1 cellular context compared by ENCODE assay signal in the genomic region with DNA sequence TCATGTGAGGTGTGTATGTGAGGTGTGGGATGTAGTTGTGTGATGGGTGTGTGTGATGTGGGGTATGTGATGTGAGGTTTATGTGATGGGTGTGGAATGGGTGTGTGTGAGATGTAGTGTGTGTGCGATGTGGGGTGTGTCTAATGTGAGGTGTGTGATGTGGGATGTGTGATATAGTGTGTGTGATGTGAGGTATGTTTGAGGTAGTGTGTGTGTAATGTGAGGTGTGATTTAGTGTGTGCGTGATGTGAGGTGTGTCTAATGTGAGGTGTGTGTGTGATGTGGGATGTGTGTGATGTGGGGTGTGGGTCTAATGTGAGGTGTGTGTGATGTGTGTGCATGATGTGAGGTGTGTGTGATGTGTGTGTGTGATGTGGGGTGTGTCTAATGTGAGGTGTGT.
A peak's percentile ranks its signal among the peaks of the same experiment; 100 is the strongest.
TF ChIP-seq lines count a peak whose summit lies in the region.

No MANE protein-coding gene starts in this region.

TF ChIP-seq in HepG2, 621 proteins besides CTCF, POLR2A, EP300 and RAD21 (continues in another document):
- TF ChIP-seq FOXP1 (IDR thresholded peaks at IDR 0.05): peak; percentile 50; the same call in 1 of the 2 replicates
- TF ChIP-seq FOXP1 (CRISPR knock-in tag; IDR thresholded peaks at IDR 0.05): no peak
- TF ChIP-seq, protein P1, sequence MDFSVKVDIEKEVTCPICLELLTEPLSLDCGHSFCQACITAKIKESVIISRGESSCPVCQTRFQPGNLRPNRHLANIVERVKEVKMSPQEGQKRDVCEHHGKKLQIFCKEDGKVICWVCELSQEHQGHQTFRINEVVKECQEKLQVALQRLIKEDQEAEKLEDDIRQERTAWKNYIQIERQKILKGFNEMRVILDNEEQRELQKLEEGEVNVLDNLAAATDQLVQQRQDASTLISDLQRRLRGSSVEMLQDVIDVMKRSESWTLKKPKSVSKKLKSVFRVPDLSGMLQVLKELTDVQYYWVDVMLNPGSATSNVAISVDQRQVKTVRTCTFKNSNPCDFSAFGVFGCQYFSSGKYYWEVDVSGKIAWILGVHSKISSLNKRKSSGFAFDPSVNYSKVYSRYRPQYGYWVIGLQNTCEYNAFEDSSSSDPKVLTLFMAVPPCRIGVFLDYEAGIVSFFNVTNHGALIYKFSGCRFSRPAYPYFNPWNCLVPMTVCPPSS (IDR thresholded peaks at IDR 0.05): peak; percentile 84; the same call in 1 of the 2 replicates
- no peak for TF ChIP-seq EZH2 (conservative IDR thresholded peaks at IDR 0.05; ENCODE audit: low read depth, low read length)
- peak; percentile 88 for TF ChIP-seq ZNF282 (IDR thresholded peaks at IDR 0.05; ENCODE audit: partially characterized antibody)
- TF ChIP-seq, protein P2, sequence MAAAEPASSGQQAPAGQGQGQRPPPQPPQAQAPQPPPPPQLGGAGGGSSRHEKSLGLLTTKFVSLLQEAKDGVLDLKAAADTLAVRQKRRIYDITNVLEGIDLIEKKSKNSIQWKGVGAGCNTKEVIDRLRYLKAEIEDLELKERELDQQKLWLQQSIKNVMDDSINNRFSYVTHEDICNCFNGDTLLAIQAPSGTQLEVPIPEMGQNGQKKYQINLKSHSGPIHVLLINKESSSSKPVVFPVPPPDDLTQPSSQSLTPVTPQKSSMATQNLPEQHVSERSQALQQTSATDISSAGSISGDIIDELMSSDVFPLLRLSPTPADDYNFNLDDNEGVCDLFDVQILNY (CRISPR knock-in tag; conservative IDR thresholded peaks at IDR 0.05): no peak
- peak; percentile 48; the same call in 1 of the 2 replicates for TF ChIP-seq ATM (IDR thresholded peaks at IDR 0.05; ENCODE audit: borderline replicate concordance)
- TF ChIP-seq FOXA3 (CRISPR knock-in tag; IDR thresholded peaks at IDR 0.05): no peak
- TF ChIP-seq ZNF274 (CRISPR knock-in tag; IDR thresholded peaks at IDR 0.05): no peak
- TF ChIP-seq ISL2 (CRISPR knock-in tag; IDR thresholded peaks at IDR 0.05): no peak
- no peak for TF ChIP-seq TCF12 (IDR thresholded peaks at IDR 0.05)
- TF ChIP-seq TCF12 (CRISPR knock-in tag; IDR thresholded peaks at IDR 0.05): no peak
- TF ChIP-seq ZNF75D (CRISPR knock-in tag; IDR thresholded peaks at IDR 0.05; ENCODE audit: borderline replicate concordance): no peak
- no peak for TF ChIP-seq ZNF451 (CRISPR knock-in tag; IDR thresholded peaks at IDR 0.05)
- no peak for TF ChIP-seq ZNF253 (CRISPR knock-in tag; IDR thresholded peaks at IDR 0.05; ENCODE audit: borderline replicate concordance)
- TF ChIP-seq, protein P3, sequence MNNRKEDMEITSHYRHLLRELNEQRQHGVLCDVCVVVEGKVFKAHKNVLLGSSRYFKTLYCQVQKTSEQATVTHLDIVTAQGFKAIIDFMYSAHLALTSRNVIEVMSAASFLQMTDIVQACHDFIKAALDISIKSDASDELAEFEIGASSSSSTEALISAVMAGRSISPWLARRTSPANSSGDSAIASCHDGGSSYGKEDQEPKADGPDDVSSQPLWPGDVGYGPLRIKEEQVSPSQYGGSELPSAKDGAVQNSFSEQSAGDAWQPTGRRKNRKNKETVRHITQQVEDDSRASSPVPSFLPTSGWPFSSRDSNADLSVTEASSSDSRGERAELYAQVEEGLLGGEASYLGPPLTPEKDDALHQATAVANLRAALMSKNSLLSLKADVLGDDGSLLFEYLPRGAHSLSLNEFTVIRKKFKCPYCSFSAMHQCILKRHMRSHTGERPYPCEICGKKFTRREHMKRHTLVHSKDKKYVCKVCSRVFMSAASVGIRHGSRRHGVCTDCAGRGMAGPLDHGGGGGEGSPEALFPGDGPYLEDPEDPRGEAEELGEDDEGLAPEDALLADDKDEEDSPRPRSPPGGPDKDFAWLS (CRISPR knock-in tag; IDR thresholded peaks at IDR 0.05; ENCODE audit: borderline replicate concordance): no peak
- TF ChIP-seq, protein P4, sequence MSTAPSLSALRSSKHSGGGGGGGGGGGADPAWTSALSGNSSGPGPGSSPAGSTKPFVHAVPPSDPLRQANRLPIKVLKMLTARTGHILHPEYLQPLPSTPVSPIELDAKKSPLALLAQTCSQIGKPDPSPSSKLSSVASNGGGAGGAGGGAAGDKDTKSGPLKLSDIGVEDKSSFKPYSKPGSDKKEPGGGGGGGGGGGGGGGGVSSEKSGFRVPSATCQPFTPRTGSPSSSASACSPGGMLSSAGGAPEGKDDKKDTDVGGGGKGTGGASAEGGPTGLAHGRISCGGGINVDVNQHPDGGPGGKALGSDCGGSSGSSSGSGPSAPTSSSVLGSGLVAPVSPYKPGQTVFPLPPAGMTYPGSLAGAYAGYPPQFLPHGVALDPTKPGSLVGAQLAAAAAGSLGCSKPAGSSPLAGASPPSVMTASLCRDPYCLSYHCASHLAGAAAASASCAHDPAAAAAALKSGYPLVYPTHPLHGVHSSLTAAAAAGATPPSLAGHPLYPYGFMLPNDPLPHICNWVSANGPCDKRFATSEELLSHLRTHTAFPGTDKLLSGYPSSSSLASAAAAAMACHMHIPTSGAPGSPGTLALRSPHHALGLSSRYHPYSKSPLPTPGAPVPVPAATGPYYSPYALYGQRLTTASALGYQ (CRISPR knock-in tag; IDR thresholded peaks at IDR 0.05): no peak
- 0 out of 2 replicates have a peak, but pooled peaks have one; percentile 26 for TF ChIP-seq CREB1 (IDR thresholded peaks at IDR 0.05)
- TF ChIP-seq CREB1 (CRISPR knock-in tag; IDR thresholded peaks at IDR 0.05): no peak
- TF ChIP-seq, protein P5, sequence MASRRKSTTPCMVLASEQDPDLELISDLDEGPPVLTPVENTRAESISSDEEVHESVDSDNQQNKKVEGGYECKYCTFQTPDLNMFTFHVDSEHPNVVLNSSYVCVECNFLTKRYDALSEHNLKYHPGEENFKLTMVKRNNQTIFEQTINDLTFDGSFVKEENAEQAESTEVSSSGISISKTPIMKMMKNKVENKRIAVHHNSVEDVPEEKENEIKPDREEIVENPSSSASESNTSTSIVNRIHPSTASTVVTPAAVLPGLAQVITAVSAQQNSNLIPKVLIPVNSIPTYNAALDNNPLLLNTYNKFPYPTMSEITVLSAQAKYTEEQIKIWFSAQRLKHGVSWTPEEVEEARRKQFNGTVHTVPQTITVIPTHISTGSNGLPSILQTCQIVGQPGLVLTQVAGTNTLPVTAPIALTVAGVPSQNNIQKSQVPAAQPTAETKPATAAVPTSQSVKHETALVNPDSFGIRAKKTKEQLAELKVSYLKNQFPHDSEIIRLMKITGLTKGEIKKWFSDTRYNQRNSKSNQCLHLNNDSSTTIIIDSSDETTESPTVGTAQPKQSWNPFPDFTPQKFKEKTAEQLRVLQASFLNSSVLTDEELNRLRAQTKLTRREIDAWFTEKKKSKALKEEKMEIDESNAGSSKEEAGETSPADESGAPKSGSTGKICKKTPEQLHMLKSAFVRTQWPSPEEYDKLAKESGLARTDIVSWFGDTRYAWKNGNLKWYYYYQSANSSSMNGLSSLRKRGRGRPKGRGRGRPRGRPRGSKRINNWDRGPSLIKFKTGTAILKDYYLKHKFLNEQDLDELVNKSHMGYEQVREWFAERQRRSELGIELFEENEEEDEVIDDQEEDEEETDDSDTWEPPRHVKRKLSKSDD (CRISPR knock-in tag; IDR thresholded peaks at IDR 0.05; ENCODE audit: low read depth): no peak
- TF ChIP-seq SATB2 (CRISPR knock-in tag; IDR thresholded peaks at IDR 0.05): no peak
- TF ChIP-seq ZNF383 (CRISPR knock-in tag; IDR thresholded peaks at IDR 0.05; ENCODE audit: borderline replicate concordance): no peak
- no peak for TF ChIP-seq MIER2 (CRISPR knock-in tag; IDR thresholded peaks at IDR 0.05)
- TF ChIP-seq ZBTB21 (CRISPR knock-in tag; IDR thresholded peaks at IDR 0.05): no peak
- no peak for TF ChIP-seq NFIB (CRISPR knock-in tag; IDR thresholded peaks at IDR 0.05; ENCODE audit: borderline replicate concordance)
- TF ChIP-seq, protein P6, sequence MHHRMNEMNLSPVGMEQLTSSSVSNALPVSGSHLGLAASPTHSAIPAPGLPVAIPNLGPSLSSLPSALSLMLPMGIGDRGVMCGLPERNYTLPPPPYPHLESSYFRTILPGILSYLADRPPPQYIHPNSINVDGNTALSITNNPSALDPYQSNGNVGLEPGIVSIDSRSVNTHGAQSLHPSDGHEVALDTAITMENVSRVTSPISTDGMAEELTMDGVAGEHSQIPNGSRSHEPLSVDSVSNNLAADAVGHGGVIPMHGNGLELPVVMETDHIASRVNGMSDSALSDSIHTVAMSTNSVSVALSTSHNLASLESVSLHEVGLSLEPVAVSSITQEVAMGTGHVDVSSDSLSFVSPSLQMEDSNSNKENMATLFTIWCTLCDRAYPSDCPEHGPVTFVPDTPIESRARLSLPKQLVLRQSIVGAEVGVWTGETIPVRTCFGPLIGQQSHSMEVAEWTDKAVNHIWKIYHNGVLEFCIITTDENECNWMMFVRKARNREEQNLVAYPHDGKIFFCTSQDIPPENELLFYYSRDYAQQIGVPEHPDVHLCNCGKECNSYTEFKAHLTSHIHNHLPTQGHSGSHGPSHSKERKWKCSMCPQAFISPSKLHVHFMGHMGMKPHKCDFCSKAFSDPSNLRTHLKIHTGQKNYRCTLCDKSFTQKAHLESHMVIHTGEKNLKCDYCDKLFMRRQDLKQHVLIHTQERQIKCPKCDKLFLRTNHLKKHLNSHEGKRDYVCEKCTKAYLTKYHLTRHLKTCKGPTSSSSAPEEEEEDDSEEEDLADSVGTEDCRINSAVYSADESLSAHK (CRISPR knock-in tag; IDR thresholded peaks at IDR 0.05; ENCODE audit: borderline replicate concordance): no peak
- TF ChIP-seq, protein P7, sequence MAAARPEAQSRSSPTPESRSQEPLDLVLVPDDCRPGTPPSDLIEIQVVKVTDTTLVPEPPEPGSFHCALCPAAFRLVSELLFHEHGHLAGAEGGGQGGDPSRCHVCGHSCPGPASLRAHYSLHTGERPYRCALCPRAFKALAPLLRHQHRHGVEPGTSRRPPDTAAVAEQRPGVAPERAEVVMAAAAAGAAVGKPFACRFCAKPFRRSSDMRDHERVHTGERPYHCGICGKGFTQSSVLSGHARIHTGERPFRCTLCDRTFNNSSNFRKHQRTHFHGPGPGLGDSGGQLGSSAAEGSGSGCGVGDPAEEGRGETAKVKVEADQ (CRISPR knock-in tag; IDR thresholded peaks at IDR 0.05; ENCODE audit: borderline replicate concordance): no peak
- peak; percentile 46; the same call in 1 of the 2 replicates for TF ChIP-seq FOXK2 (IDR thresholded peaks at IDR 0.05)
- 0 out of 2 replicates have a peak, but pooled peaks have one; percentile 74 for TF ChIP-seq PLRG1 (conservative IDR thresholded peaks at IDR 0.05)
- TF ChIP-seq TOPORS (CRISPR knock-in tag; IDR thresholded peaks at IDR 0.05): no peak
- TF ChIP-seq, protein P8, sequence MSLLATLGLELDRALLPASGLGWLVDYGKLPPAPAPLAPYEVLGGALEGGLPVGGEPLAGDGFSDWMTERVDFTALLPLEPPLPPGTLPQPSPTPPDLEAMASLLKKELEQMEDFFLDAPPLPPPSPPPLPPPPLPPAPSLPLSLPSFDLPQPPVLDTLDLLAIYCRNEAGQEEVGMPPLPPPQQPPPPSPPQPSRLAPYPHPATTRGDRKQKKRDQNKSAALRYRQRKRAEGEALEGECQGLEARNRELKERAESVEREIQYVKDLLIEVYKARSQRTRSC (CRISPR knock-in tag; IDR thresholded peaks at IDR 0.05; ENCODE audit: low read depth): no peak
- peak; percentile 82; the same call in 1 of the 2 replicates for TF ChIP-seq NBN (conservative IDR thresholded peaks at IDR 0.05)
- TF ChIP-seq RFX5 (IDR thresholded peaks at IDR 0.05; ENCODE audit: low read depth, low read length): no peak
- TF ChIP-seq FOXA1 (IDR thresholded peaks at IDR 0.05): peak; percentile 40; the same call in 1 of the 2 replicates
- no peak for TF ChIP-seq FOXA1 (CRISPR knock-in tag; IDR thresholded peaks at IDR 0.05)
- TF ChIP-seq SOX6 (IDR thresholded peaks at IDR 0.05): 0 out of 2 replicates have a peak, but pooled peaks have one; percentile 64
- no peak for TF ChIP-seq SOX6 (CRISPR knock-in tag; IDR thresholded peaks at IDR 0.05)
- TF ChIP-seq, protein P9, sequence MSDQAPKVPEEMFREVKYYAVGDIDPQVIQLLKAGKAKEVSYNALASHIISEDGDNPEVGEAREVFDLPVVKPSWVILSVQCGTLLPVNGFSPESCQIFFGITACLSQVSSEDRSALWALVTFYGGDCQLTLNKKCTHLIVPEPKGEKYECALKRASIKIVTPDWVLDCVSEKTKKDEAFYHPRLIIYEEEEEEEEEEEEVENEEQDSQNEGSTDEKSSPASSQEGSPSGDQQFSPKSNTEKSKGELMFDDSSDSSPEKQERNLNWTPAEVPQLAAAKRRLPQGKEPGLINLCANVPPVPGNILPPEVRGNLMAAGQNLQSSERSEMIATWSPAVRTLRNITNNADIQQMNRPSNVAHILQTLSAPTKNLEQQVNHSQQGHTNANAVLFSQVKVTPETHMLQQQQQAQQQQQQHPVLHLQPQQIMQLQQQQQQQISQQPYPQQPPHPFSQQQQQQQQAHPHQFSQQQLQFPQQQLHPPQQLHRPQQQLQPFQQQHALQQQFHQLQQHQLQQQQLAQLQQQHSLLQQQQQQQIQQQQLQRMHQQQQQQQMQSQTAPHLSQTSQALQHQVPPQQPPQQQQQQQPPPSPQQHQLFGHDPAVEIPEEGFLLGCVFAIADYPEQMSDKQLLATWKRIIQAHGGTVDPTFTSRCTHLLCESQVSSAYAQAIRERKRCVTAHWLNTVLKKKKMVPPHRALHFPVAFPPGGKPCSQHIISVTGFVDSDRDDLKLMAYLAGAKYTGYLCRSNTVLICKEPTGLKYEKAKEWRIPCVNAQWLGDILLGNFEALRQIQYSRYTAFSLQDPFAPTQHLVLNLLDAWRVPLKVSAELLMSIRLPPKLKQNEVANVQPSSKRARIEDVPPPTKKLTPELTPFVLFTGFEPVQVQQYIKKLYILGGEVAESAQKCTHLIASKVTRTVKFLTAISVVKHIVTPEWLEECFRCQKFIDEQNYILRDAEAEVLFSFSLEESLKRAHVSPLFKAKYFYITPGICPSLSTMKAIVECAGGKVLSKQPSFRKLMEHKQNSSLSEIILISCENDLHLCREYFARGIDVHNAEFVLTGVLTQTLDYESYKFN (CRISPR knock-in tag; conservative IDR thresholded peaks at IDR 0.05): no peak
- peak; percentile 80; the same call in 1 of the 2 replicates for TF ChIP-seq ARNT (IDR thresholded peaks at IDR 0.05)
- TF ChIP-seq, protein P10, sequence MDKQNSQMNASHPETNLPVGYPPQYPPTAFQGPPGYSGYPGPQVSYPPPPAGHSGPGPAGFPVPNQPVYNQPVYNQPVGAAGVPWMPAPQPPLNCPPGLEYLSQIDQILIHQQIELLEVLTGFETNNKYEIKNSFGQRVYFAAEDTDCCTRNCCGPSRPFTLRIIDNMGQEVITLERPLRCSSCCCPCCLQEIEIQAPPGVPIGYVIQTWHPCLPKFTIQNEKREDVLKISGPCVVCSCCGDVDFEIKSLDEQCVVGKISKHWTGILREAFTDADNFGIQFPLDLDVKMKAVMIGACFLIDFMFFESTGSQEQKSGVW (CRISPR knock-in tag; IDR thresholded peaks at IDR 0.05; ENCODE audit: borderline replicate concordance): no peak
- TF ChIP-seq REL (CRISPR knock-in tag; conservative IDR thresholded peaks at IDR 0.05): no peak
- 0 out of 2 replicates have a peak, but pooled peaks have one; percentile 55 for TF ChIP-seq IKZF1 (IDR thresholded peaks at IDR 0.05)
- TF ChIP-seq HOXA7 (CRISPR knock-in tag; IDR thresholded peaks at IDR 0.05): no peak
- no peak for TF ChIP-seq ZNF543 (CRISPR knock-in tag; IDR thresholded peaks at IDR 0.05)
- TF ChIP-seq, protein P11, sequence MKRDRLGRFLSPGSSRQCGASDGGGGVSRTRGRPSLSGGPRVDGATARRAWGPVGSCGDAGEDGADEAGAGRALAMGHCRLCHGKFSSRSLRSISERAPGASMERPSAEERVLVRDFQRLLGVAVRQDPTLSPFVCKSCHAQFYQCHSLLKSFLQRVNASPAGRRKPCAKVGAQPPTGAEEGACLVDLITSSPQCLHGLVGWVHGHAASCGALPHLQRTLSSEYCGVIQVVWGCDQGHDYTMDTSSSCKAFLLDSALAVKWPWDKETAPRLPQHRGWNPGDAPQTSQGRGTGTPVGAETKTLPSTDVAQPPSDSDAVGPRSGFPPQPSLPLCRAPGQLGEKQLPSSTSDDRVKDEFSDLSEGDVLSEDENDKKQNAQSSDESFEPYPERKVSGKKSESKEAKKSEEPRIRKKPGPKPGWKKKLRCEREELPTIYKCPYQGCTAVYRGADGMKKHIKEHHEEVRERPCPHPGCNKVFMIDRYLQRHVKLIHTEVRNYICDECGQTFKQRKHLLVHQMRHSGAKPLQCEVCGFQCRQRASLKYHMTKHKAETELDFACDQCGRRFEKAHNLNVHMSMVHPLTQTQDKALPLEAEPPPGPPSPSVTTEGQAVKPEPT (CRISPR knock-in tag; IDR thresholded peaks at IDR 0.05; ENCODE audit: low read depth): no peak
